In the genomic region with DNA sequence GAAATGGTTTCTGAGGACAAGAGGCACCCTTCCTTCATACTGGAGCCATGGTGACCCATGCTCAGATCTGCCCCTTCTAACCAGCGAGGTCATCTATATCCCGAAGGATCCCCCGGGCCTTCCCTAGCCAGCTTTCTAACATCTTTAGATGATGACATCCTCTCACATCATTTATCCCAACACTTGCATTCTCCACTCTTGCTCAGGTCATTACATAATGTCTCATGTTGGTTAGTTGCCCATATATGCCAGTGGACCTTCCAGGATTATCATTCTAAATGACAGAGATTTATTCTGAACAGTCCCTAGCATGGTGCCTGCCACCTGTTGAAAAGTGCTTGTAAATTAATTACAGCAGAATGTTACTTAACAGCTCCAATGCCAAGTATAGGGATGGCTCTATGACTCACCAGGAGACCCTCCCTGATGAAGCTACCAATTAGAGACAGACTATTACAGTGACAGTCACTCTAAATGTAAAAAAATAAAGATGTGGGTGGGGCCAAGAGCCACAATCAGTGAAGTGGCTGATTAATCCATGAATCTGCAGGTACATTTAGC, we compare ENCODE assay signal across 22 cellular contexts.
"Had no signal": no experiment of that assay in that cellular context is flagged by ENCODE, and none has a peak within 500 bp of the region (broad histone marks: within the 10 kb centered on the region; RNA-seq: fewer than 3 reads in every experiment).

No MANE protein-coding gene starts in this region.

- H3K9me3 ChIP-seq: mucosa of descending colon, right lobe of liver, spleen, upper lobe of right lung had no signal

- ATAC-seq: activated CD4-positive, CD25-positive, alpha-beta regulatory T cell treated with anti-CD3 and anti-CD28 coated beads, Interleukin-2, amount 50 U/mL, for 24 hours; activated naive CD8-positive, alpha-beta T cell treated with anti-CD3 and anti-CD28 coated beads, Interleukin-2, amount 50 U/mL, for 24 hours; activated T-cell treated with anti-CD3 and anti-CD28 coated beads, Interleukin-2, amount 50 U/mL, for 4 hours; mucosa of descending colon; naive thymus-derived CD4-positive, alpha-beta T cell; right lobe of liver; stimulated activated naive B cell treated with anti-CD40 and anti-IgM and Interleukin-4, amounts not matched to agents 10 μg/mL and 1 μg/mL and 100 μg/mL, for 72 hours; upper lobe of right lung had no signal

- H3K36me3 Mint-ChIP-seq: activated naive CD4-positive, alpha-beta T cell treated with anti-CD3 and anti-CD28 coated beads, Interleukin-2, amount 10 ng/mL, durations not matched to agents 7 days and 5 days; brain; memory B cell; naive thymus-derived CD4-positive, alpha-beta T cell; neural progenitor cell; stimulated activated naive B cell treated with anti-CD40 and anti-IgM and Interleukin-4, amounts not matched to agents 10 μg/mL and 1 μg/mL and 100 μg/mL, for 72 hours had no signal

- DNase-seq: activated CD4-positive, alpha-beta T cell treated with anti-CD3 and anti-CD28 coated beads, Interleukin-2, amount 50 U/mL, for 1 hour; activated CD8-positive, alpha-beta memory T cell treated with anti-CD3 and anti-CD28 coated beads, Interleukin-2, amount 50 U/mL, for 4 hours; activated effector memory CD4-positive, alpha-beta T cell treated with Interleukin-2 at 50 U/mL for 16 hours; activated naive CD4-positive, alpha-beta T cell treated with anti-CD3 and anti-CD28 coated beads, Interleukin-2, amount 10 ng/mL, durations not matched to agents 7 days and 5 days; activated naive CD8-positive, alpha-beta T cell treated with anti-CD3 and anti-CD28 coated beads, Interleukin-2, amount 50 U/mL, for 24 hours; activated T-cell treated with anti-CD3 and anti-CD28 coated beads, Interleukin-2, amount 50 U/mL, for 4 hours; anterior cingulate cortex; central memory CD4-positive, alpha-beta T cell; dorsolateral prefrontal cortex; foreskin melanocyte; mucosa of descending colon; naive thymus-derived CD4-positive, alpha-beta T cell; right lobe of liver; spleen; stimulated activated CD4-positive, alpha-beta T cell treated with anti-CD3 and anti-CD28 coated beads, Interleukin-4, amount 100 ng/mL, for 4 hours; stimulated activated naive B cell treated with anti-CD40 and anti-IgM and Interleukin-4, amounts not matched to agents 10 μg/mL and 1 μg/mL and 100 μg/mL, for 72 hours; upper lobe of right lung had no signal

- H3K27ac Mint-ChIP-seq: activated naive CD4-positive, alpha-beta T cell treated with anti-CD3 and anti-CD28 coated beads, Interleukin-2, amount 10 ng/mL, durations not matched to agents 7 days and 5 days; activated naive CD8-positive, alpha-beta T cell treated with anti-CD3 and anti-CD28 coated beads, Interleukin-2, amount 50 U/mL, for 24 hours; memory B cell; naive thymus-derived CD4-positive, alpha-beta T cell; neural progenitor cell; progenitor cell of endocrine pancreas; stimulated activated naive B cell treated with anti-CD40 and anti-IgM and Interleukin-4, amounts not matched to agents 10 μg/mL and 1 μg/mL and 100 μg/mL, for 72 hours had no signal

- H3K27me3 ChIP-seq: neural progenitor cell, right lobe of liver, upper lobe of right lung had no signal

- H3K9ac ChIP-seq: neural progenitor cell had no signal

- H3K36me3 ChIP-seq: neural progenitor cell, right lobe of liver, spleen, upper lobe of right lung had no signal

- H3K4me2 ChIP-seq: neural progenitor cell had no signal

- H2AFZ ChIP-seq: neural progenitor cell had no signal

- H3K9me3 Mint-ChIP-seq: activated naive CD4-positive, alpha-beta T cell treated with anti-CD3 and anti-CD28 coated beads, Interleukin-2, amount 10 ng/mL, durations not matched to agents 7 days and 5 days; activated naive CD8-positive, alpha-beta T cell treated with anti-CD3 and anti-CD28 coated beads, Interleukin-2, amount 50 U/mL, for 24 hours; activated T-cell treated with anti-CD3 and anti-CD28 coated beads, Interleukin-2, amount 50 U/mL, for 4 hours; memory B cell; naive thymus-derived CD4-positive, alpha-beta T cell; neural progenitor cell; stimulated activated naive B cell treated with anti-CD40 and anti-IgM and Interleukin-4, amounts not matched to agents 10 μg/mL and 1 μg/mL and 100 μg/mL, for 72 hours had no signal

- H3K27me3 Mint-ChIP-seq: activated naive CD8-positive, alpha-beta T cell treated with anti-CD3 and anti-CD28 coated beads, Interleukin-2, amount 50 U/mL, for 24 hours; stimulated activated naive B cell treated with anti-CD40 and anti-IgM and Interleukin-4, amounts not matched to agents 10 μg/mL and 1 μg/mL and 100 μg/mL, for 72 hours had no signal

- H3K4me3 ChIP-seq: dorsolateral prefrontal cortex, mucosa of descending colon, neural progenitor cell, right lobe of liver, spleen, upper lobe of right lung had no signal

- H3K4me3 Mint-ChIP-seq: activated naive CD4-positive, alpha-beta T cell treated with anti-CD3 and anti-CD28 coated beads, Interleukin-2, amount 10 ng/mL, durations not matched to agents 7 days and 5 days; activated naive CD8-positive, alpha-beta T cell treated with anti-CD3 and anti-CD28 coated beads, Interleukin-2, amount 50 U/mL, for 24 hours; activated T-cell treated with anti-CD3 and anti-CD28 coated beads, Interleukin-2, amount 50 U/mL, for 4 hours; brain; memory B cell; naive thymus-derived CD4-positive, alpha-beta T cell; neural progenitor cell; stimulated activated naive B cell treated with anti-CD40 and anti-IgM and Interleukin-4, amounts not matched to agents 10 μg/mL and 1 μg/mL and 100 μg/mL, for 72 hours had no signal

- H3K27ac ChIP-seq: neural progenitor cell, spleen, upper lobe of right lung had no signal

- H3K4me1 Mint-ChIP-seq: activated naive CD4-positive, alpha-beta T cell treated with anti-CD3 and anti-CD28 coated beads, Interleukin-2, amount 10 ng/mL, durations not matched to agents 7 days and 5 days; activated naive CD8-positive, alpha-beta T cell treated with anti-CD3 and anti-CD28 coated beads, Interleukin-2, amount 50 U/mL, for 24 hours; memory B cell; stimulated activated naive B cell treated with anti-CD40 and anti-IgM and Interleukin-4, amounts not matched to agents 10 μg/mL and 1 μg/mL and 100 μg/mL, for 72 hours had no signal
